Comparison of ENCODE assay signal across 19 cellular contexts in the genomic region with DNA sequence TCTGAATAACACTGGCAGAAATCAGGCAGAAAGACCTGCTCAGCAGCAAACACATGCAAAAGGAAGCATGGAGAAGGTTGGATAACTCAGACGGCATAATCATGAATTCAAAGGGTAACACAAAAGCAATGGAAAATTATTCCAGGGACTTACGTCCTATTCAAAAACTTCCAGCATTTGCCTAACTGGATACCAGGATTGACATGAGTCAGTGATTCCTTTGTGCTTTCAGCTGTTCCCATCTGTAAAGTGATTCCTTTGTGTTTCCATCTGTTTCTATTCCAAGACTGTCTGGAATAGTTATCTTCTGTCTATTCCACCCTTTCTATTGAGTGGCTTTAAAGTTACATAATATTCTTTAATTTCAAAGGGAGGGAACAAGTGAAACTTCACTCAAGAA.
DNase-seq lines count a peak whose midpoint lies in the region; ATAC-seq and TF ChIP-seq lines count a peak whose summit lies in the region.
"Had no signal": no experiment of that assay in that cellular context is flagged by ENCODE, and none has a peak within 500 bp of the region (broad histone marks: within the 10 kb centered on the region; RNA-seq: fewer than 3 reads in every experiment).

No MANE protein-coding gene starts in this region.

- H3K4me3 ChIP-seq in endodermal cell (ENCODE audit: low read length): no peak overlapping the region
- H3K4me3 ChIP-seq: HAP-1, PC-9, SJSA1 had no signal

- peaks cover 6% of the 10 kb centered on the region for H3K4me1 ChIP-seq in endodermal cell (ENCODE audit: control insufficient read depth, insufficient read depth, low read length)
- H3K4me1 ChIP-seq: SJSA1 had no signal

- no peaks in the 10 kb centered on the region for H3K36me3 Mint-ChIP-seq in endodermal cell (ENCODE audit: low read depth)
- no peaks in the 10 kb centered on the region for H3K36me3 Mint-ChIP-seq in neural crest cell (ENCODE audit: low read depth)

- H3K4me3 Mint-ChIP-seq in endodermal cell (no peak overlapping the region), neural crest cell (no peak overlapping the region)
- H3K4me3 Mint-ChIP-seq: B cell, IgD-negative memory B cell had no signal

- no peaks in the 10 kb centered on the region for H3K36me3 ChIP-seq in endodermal cell (ENCODE audit: control insufficient read depth, insufficient read depth, low read length)
- H3K36me3 ChIP-seq: HAP-1, SJSA1 had no signal

- in situ Hi-C loops in GM13977 (cut with MboI; ENCODE audit: low pct_unique_long_range_greater_than_20kb, low sequenced_read_pairs, unreplicated experiment): no loop called here

- no peak overlapping the region for H3K9ac ChIP-seq in endodermal cell (ENCODE audit: extremely low read depth, low read length, poor library complexity, severe bottlenecking)

- H3K4me1 Mint-ChIP-seq in endodermal cell (peaks cover 41% of the 10 kb centered on the region), neural crest cell (peaks cover 57% of the 10 kb centered on the region)
- H3K4me1 Mint-ChIP-seq: B cell, IgD-negative memory B cell had no signal

- H3K9me3 Mint-ChIP-seq in endodermal cell (peaks cover 2% of the 10 kb centered on the region), neural crest cell (peaks cover 6% of the 10 kb centered on the region)

- H3K27me3 ChIP-seq in endodermal cell (ENCODE audit: control insufficient read depth, insufficient read depth, low read length, poor library complexity, severe bottlenecking): peaks cover 19% of the 10 kb centered on the region
- H3K27me3 ChIP-seq: SJSA1 had no signal

- H3K27me3 Mint-ChIP-seq in endodermal cell (ENCODE audit: insufficient read depth): peaks cover 2% of the 10 kb centered on the region
- no peaks in the 10 kb centered on the region for H3K27me3 Mint-ChIP-seq in neural crest cell (ENCODE audit: low read depth)
- H3K27me3 Mint-ChIP-seq: B cell, IgD-negative memory B cell had no signal

- TF ChIP-seq CTCF in endodermal cell (conservative IDR thresholded peaks at IDR 0.05): no peak
- TF ChIP-seq CTCF in neural crest cell (conservative IDR thresholded peaks at IDR 0.05): no peak
- TF ChIP-seq CTCF in GM13977 (IDR thresholded peaks at IDR 0.05; ENCODE audit: extremely low read depth, insufficient read depth, missing control alignments): no peak

- peaks cover 6% of the 10 kb centered on the region for H3K9me3 ChIP-seq in endodermal cell (ENCODE audit: control insufficient read depth, low read length)
- H3K9me3 ChIP-seq: HAP-1, SJSA1 had no signal

- H3K27ac ChIP-seq in endodermal cell (ENCODE audit: low read depth, low read length): peak overlapping the region; percentile 80
- H3K27ac ChIP-seq: PC-9, SJSA1 had no signal

- no peak for ATAC-seq in HG03045 (IDR thresholded peaks at IDR 0.05; ENCODE audit: unreplicated experiment)

- WGBS in endodermal cell (ENCODE audit: insufficient coverage in 1 of 2, insufficient read length in 1 of 2), 2 experiments: 68 to 85% methylated on average over 2 of the region's 2 CpGs

- DNase-seq in NOMO-1 treated with DMSO at 0.1 percent for 48 hours (lab: John Stamatoyannopoulos, UW; ENCODE audit: unreplicated experiment) (peak; percentile 31), NOMO-1 treated with dmso at 0.1 percent for 144 hours (lab: John Stamatoyannopoulos, UW; ENCODE audit: unreplicated experiment) (no peak), endodermal cell (no peak), neural crest cell (ENCODE audit: low read depth, low spot score) (no peak), SK-N-DZ (ENCODE audit: low spot score) (no peak), GM13977 (ENCODE audit: low spot score) (no peak), cerebellum (ENCODE audit: low spot score) (no peak)
- DNase-seq: Kasumi-1, MM.1S, NCI-H1092, NCI-H1436 treated with DMSO at 0.1 percent for 48 hours, NCI-H2029, NCI-H774, PC-9 had no signal

- H3K27ac Mint-ChIP-seq in endodermal cell: no peak overlapping the region
- peak overlapping the region; percentile 31 for H3K27ac Mint-ChIP-seq in neural crest cell (ENCODE audit: unreplicated experiment)
- H3K27ac Mint-ChIP-seq: B cell, IgD-negative memory B cell had no signal
